8 cellular contexts compared by ENCODE assay signal in genomic region chr12:12008931-12009611, GRCh38.
DNase-seq lines count a peak whose midpoint lies in the region; ATAC-seq and FAIRE-seq lines count a peak whose summit lies in the region.

No MANE protein-coding gene starts in this region.

- CTCF ChIA-PET in activated CD8-positive, alpha-beta T cell treated with anti-CD3 and anti-CD28 coated beads, Interleukin-2, amount 10 ng/mL, durations not matched to agents 7 days and 5 days (lab: Charles Lee): interaction anchor here (0.6 to 4.6 kb wide), 30 partner anchors 9 to 463 kb away, joined by 3 to 90 read pairs (median 6); partner anchors contain the start of gene ETV6

- H3K9me3 Mint-ChIP-seq in activated CD8-positive, alpha-beta T cell treated with anti-CD3 and anti-CD28 coated beads, Interleukin-2, amount 10 ng/mL, durations not matched to agents 7 days and 5 days (ENCODE audit: insufficient read depth): no peaks in the 10 kb centered on the region

- peak overlapping the region; percentile 98 for H3K4me2 ChIP-seq in BLaER1

- H3K4me1 ChIP-seq in BLaER1: peaks cover 59% of the 10 kb centered on the region

- H3K9ac ChIP-seq in BLaER1: no peak overlapping the region

- H3K27ac ChIP-seq in BLaER1: peak overlapping the region; percentile 79; the same call in 1 of the 2 replicates

- ATAC-seq in HG03432 (IDR thresholded peaks at IDR 0.05; ENCODE audit: unreplicated experiment): peak; percentile 65
- peak; percentile 75 for ATAC-seq in activated CD8-positive, alpha-beta T cell treated with anti-CD3 and anti-CD28 coated beads, Interleukin-2, amount 10 ng/mL, durations not matched to agents 7 days and 5 days

- peaks cover 7% of the 10 kb centered on the region for H3K27me3 Mint-ChIP-seq in activated CD8-positive, alpha-beta T cell treated with anti-CD3 and anti-CD28 coated beads, Interleukin-2, amount 10 ng/mL, durations not matched to agents 7 days and 5 days (ENCODE audit: low read depth)

- H3K36me3 ChIP-seq in BLaER1: no peaks in the 10 kb centered on the region

- peaks cover 64% of the 10 kb centered on the region for H3K4me1 Mint-ChIP-seq in activated CD8-positive, alpha-beta T cell treated with anti-CD3 and anti-CD28 coated beads, Interleukin-2, amount 10 ng/mL, durations not matched to agents 7 days and 5 days (ENCODE audit: low read depth)

- H3K9me3 ChIP-seq in BLaER1: no peaks in the 10 kb centered on the region

- DNase-seq in GM19239 (ENCODE audit: insufficient read length, low spot score) (no peak), NCI-H345 treated with DMSO at 0.1 percent for 48 hours (lab: John Stamatoyannopoulos, UW; ENCODE audit: unreplicated experiment) (peak; percentile 90), germinal center (ENCODE audit: low spot score) (peak; percentile 31), cerebellar cortex (ENCODE audit: low spot score) (no peak)
- peak; percentile 70 for DNase-seq in activated CD8-positive, alpha-beta T cell treated with anti-CD3 and anti-CD28 coated beads, Interleukin-2, amount 10 ng/mL, durations not matched to agents 7 days and 5 days
- DNase-seq in stimulated activated naive CD4-positive, alpha-beta T cell (lab: John Stamatoyannopoulos, UW): peak in 4 of 6 experiments; percentile 14 to 50 (median 18)

- peaks cover 16% of the 10 kb centered on the region for H3K36me3 Mint-ChIP-seq in activated CD8-positive, alpha-beta T cell treated with anti-CD3 and anti-CD28 coated beads, Interleukin-2, amount 10 ng/mL, durations not matched to agents 7 days and 5 days (ENCODE audit: low read depth)

- POLR2A ChIA-PET in activated CD8-positive, alpha-beta T cell treated with anti-CD3 and anti-CD28 coated beads, Interleukin-2, amount 10 ng/mL, durations not matched to agents 7 days and 5 days (lab: Charles Lee): interaction anchor here (0.7 to 2.6 kb wide), 10 partner anchors 24 to 838 kb away, joined by 3 to 15 read pairs (median 4); partner anchors contain the start of genes BCL2L14, ETV6 and SMIM10L1

- peak overlapping the region; percentile 95 for H3K27ac Mint-ChIP-seq in activated CD8-positive, alpha-beta T cell treated with anti-CD3 and anti-CD28 coated beads, Interleukin-2, amount 10 ng/mL, durations not matched to agents 7 days and 5 days

- no peaks in the 10 kb centered on the region for H4K20me1 ChIP-seq in BLaER1

- no peak overlapping the region for H3K4me3 ChIP-seq in BLaER1

- peak; percentile 96 for FAIRE-seq in GM19239 (lab: Jason Lieb, UNC)

- H3K27me3 ChIP-seq in BLaER1: no peaks in the 10 kb centered on the region

- H3K4me3 Mint-ChIP-seq in activated CD8-positive, alpha-beta T cell treated with anti-CD3 and anti-CD28 coated beads, Interleukin-2, amount 10 ng/mL, durations not matched to agents 7 days and 5 days: peak overlapping the region; percentile 69

Comparison
In these comparisons a context has a peak if more than half of its experiments do, and no peak if none do; other contexts are left out.
1. DNase-seq: peak in NCI-H345 treated with DMSO at 0.1 percent for 48 hours (single experiment), activated CD8-positive, alpha-beta T cell treated with anti-CD3 and anti-CD28 coated beads, Interleukin-2, amount 10 ng/mL, durations not matched to agents 7 days and 5 days (single experiment), germinal center (single experiment) and stimulated activated naive CD4-positive, alpha-beta T cell (4 of 6); none in GM19239 (single experiment) and cerebellar cortex (single experiment).